8 cellular contexts compared by ENCODE assay signal in the genomic region with DNA sequence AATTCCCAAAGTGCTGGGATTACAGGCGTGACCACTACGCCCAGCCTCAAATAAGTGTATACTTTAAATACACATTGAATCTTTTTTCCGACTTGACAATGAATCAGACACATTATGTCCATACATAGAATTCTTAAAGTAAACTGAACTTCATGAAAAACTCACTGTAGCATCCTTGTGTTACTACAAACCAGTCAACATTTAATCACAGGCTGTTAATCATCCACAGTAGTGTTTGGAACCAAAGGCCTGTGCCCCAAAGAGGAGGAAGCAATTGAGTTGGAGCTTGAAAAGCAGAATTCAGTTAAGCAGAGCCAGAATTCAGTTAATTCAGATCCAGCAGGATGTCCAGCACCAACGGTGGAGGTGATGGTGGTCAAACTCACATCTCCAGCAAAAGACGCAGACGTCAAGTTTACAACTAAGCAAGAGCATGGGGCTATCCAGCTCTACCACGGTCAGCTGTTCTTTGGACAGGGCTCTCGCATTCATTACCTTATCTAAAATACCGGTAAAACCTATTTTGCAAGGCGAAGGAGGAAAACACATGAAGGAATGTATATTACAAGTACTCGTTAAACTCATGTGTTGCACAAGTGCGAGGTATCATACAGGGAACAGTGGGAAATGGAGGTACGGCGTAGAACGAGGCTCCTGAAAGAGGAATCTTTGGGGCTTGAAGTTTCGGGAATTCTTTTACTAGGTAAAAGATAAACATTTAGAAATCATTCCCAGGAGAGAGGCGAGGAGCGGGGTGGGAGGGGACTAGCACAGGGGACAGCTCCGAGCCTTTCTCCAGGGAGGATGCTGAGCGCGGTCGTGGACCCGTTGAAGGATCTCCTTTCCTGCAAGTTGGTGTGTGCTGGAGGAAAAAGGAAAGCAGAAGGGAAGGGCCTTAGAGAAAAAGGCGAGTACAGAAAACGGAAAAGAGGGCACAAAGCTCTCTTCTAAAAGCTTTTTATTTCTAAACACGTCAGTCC. TPM values are rescaled to one million over a fixed set of nuclear protein-coding genes. Genes with fewer than 3 reads are reported as not detected.
DNase-seq lines count a peak whose midpoint lies in the region; ATAC-seq and TF ChIP-seq lines count a peak whose summit lies in the region.

No MANE protein-coding gene starts in this region.

- in situ Hi-C loops in GM13977 (cut with MboI; ENCODE audit: low pct_unique_long_range_greater_than_20kb, low sequenced_read_pairs, unreplicated experiment) = no loop called here

- H3K27ac ChIP-seq in DOHH2 (ENCODE audit: low read depth, low read length) = no peak overlapping the region
- peak overlapping the region; percentile 97 to 99 for H3K27ac ChIP-seq in right atrium auricular region

- H3K4me1 Mint-ChIP-seq in activated T-helper 1 cell treated with anti-CD3 and anti-CD28 coated beads, Interleukin-12 subunit alpha, Interleukin-12 subunit beta, Interleukin-2, Interleukin-4 antibody, amounts not matched to agents 30 ng/mL and 10 ng/mL and 1 ng/mL, durations not matched to agents 14 hours and 24 hours and 36 hours (ENCODE audit: low read depth) = peaks cover 53% of the 10 kb centered on the region

- H3K4me3 ChIP-seq in DOHH2 (ENCODE audit: low read length) (peak overlapping the region; percentile 98), right atrium auricular region (peak overlapping the region; percentile 59 to 83)

- H3K4me1 ChIP-seq in DOHH2 (ENCODE audit: control insufficient read depth, low read length) = peaks cover 33% of the 10 kb centered on the region
- H3K4me1 ChIP-seq in right atrium auricular region = peaks cover 0 to 37% of the 10 kb centered on the region in 2 donors

- no peaks in the 10 kb centered on the region for H3K9me2 ChIP-seq in DOHH2 (replicated peaks; ENCODE audit: control insufficient read depth, low read length)

- H3K4me3 Mint-ChIP-seq in activated T-helper 1 cell treated with anti-CD3 and anti-CD28 coated beads, Interleukin-12 subunit alpha, Interleukin-12 subunit beta, Interleukin-2, Interleukin-4 antibody, amounts not matched to agents 30 ng/mL and 10 ng/mL and 1 ng/mL, durations not matched to agents 14 hours and 24 hours and 36 hours = peak overlapping the region; percentile 89

- H3K27me3 Mint-ChIP-seq in activated T-helper 1 cell treated with anti-CD3 and anti-CD28 coated beads, Interleukin-12 subunit alpha, Interleukin-12 subunit beta, Interleukin-2, Interleukin-4 antibody, amounts not matched to agents 30 ng/mL and 10 ng/mL and 1 ng/mL, durations not matched to agents 14 hours and 24 hours and 36 hours (ENCODE audit: insufficient read depth) = no peaks in the 10 kb centered on the region

- H3K9me3 ChIP-seq in DOHH2 (ENCODE audit: control insufficient read depth, insufficient read depth, low read length) (no peaks in the 10 kb centered on the region), right atrium auricular region (no peaks in the 10 kb centered on the region)

- intact Hi-C loops in activated T-helper 1 cell treated with anti-CD3 and anti-CD28 coated beads, Interleukin-12 subunit alpha, Interleukin-12 subunit beta, Interleukin-2, Interleukin-4 antibody, amounts not matched to agents 30 ng/mL and 10 ng/mL and 1 ng/mL, durations not matched to agents 14 hours and 24 hours and 36 hours (cut with micrococcal nuclease) = loop anchor here (2.0 to 5.0 kb wide), 6 partner anchors 15 to 1149 kb away; partner anchors contain the start of genes GALNT1 and ZNF397

- peaks cover 56% of the 10 kb centered on the region for H3K79me2 ChIP-seq in DOHH2 (ENCODE audit: control insufficient read depth, low read length)

- peak overlapping the region; percentile 98 for H3K4me2 ChIP-seq in DOHH2 (ENCODE audit: low read length)

- peaks cover 12% of the 10 kb centered on the region for H4K20me1 ChIP-seq in DOHH2 (ENCODE audit: control insufficient read depth, insufficient read depth, low read depth, low read length)

- H3K9me3 Mint-ChIP-seq in activated T-helper 1 cell treated with anti-CD3 and anti-CD28 coated beads, Interleukin-12 subunit alpha, Interleukin-12 subunit beta, Interleukin-2, Interleukin-4 antibody, amounts not matched to agents 30 ng/mL and 10 ng/mL and 1 ng/mL, durations not matched to agents 14 hours and 24 hours and 36 hours = no peaks in the 10 kb centered on the region

- no peaks in the 10 kb centered on the region for H3K27me3 ChIP-seq in DOHH2 (ENCODE audit: control insufficient read depth, low read length)
- H3K27me3 ChIP-seq in right atrium auricular region = no peaks in the 10 kb centered on the region

- TF ChIP-seq CTCF in DOHH2 (IDR thresholded peaks at IDR 0.05; ENCODE audit: low read depth, low read length, poor library complexity, severe bottlenecking) = no peak
- no peak for TF ChIP-seq CTCF in right atrium auricular region (IDR thresholded peaks at IDR 0.05)
- TF ChIP-seq CTCF in GM13977 (IDR thresholded peaks at IDR 0.05; ENCODE audit: extremely low read depth, insufficient read depth, missing control alignments) = no peak

- no peak for ATAC-seq in GM21381 (IDR thresholded peaks at IDR 0.05; ENCODE audit: unreplicated experiment)

- peak overlapping the region; percentile 91 for H3K27ac Mint-ChIP-seq in activated T-helper 1 cell treated with anti-CD3 and anti-CD28 coated beads, Interleukin-12 subunit alpha, Interleukin-12 subunit beta, Interleukin-2, Interleukin-4 antibody, amounts not matched to agents 30 ng/mL and 10 ng/mL and 1 ng/mL, durations not matched to agents 14 hours and 24 hours and 36 hours

- no peaks in the 10 kb centered on the region for H3F3A ChIP-seq in DOHH2 (ENCODE audit: control insufficient read depth, insufficient read depth)

- DNase-seq in HuH-7.5 (ENCODE audit: low spot score) (peak; percentile 15), right atrium auricular region (ENCODE audit: low spot score) (no peak), putamen (ENCODE audit: low spot score) (peak; percentile 11), GM13977 (ENCODE audit: low spot score) (no peak), NCI-H1436 treated with DMSO at 0.1 percent for 48 hours (lab: John Stamatoyannopoulos, UW) (no peak)
- no peak for DNase-seq in activated T-helper 1 cell treated with anti-CD3 and anti-CD28 coated beads, Interleukin-12 subunit alpha, Interleukin-12 subunit beta, Interleukin-2, Interleukin-4 antibody, amounts not matched to agents 30 ng/mL and 10 ng/mL and 1 ng/mL, durations not matched to agents 14 hours and 24 hours and 36 hours (ENCODE audit: low spot score)

- peaks cover 32% of the 10 kb centered on the region for H3K36me3 Mint-ChIP-seq in activated T-helper 1 cell treated with anti-CD3 and anti-CD28 coated beads, Interleukin-12 subunit alpha, Interleukin-12 subunit beta, Interleukin-2, Interleukin-4 antibody, amounts not matched to agents 30 ng/mL and 10 ng/mL and 1 ng/mL, durations not matched to agents 14 hours and 24 hours and 36 hours (ENCODE audit: low read depth)

- H3K36me3 ChIP-seq in DOHH2 (ENCODE audit: control insufficient read depth, low read length) (peaks cover 38% of the 10 kb centered on the region), right atrium auricular region (no peaks in the 10 kb centered on the region)

RNA-seq across cellular contexts. Expression of gene SLC39A6, which starts 1.0 kb away (rescaled TPM):
- 53.5 and 54.4 TPM in 2 replicates for total RNA-seq in activated T-helper 1 cell treated with anti-CD3 and anti-CD28 coated beads, Interleukin-12 subunit alpha, Interleukin-12 subunit beta, Interleukin-2, Interleukin-4 antibody, amounts not matched to agents 30 ng/mL and 10 ng/mL and 1 ng/mL, durations not matched to agents 14 hours and 24 hours and 36 hours
- total RNA-seq in right atrium auricular region = 10 to 100 TPM; 15.9 to 20.0 TPM

RNA-seq across cellular contexts. Expression of gene ELP2, which starts 1.5 kb away (rescaled TPM):
- 97.1 and 104 TPM in 2 replicates for total RNA-seq in activated T-helper 1 cell treated with anti-CD3 and anti-CD28 coated beads, Interleukin-12 subunit alpha, Interleukin-12 subunit beta, Interleukin-2, Interleukin-4 antibody, amounts not matched to agents 30 ng/mL and 10 ng/mL and 1 ng/mL, durations not matched to agents 14 hours and 24 hours and 36 hours
- total RNA-seq in right atrium auricular region = 10 to 100 TPM; 21.7 to 31.4 TPM

RNA-seq across cellular contexts. Expression of gene MOCOS, which starts 59.1 kb away (rescaled TPM):
- 0.17 and 0.47 TPM in 2 replicates for total RNA-seq in activated T-helper 1 cell treated with anti-CD3 and anti-CD28 coated beads, Interleukin-12 subunit alpha, Interleukin-12 subunit beta, Interleukin-2, Interleukin-4 antibody, amounts not matched to agents 30 ng/mL and 10 ng/mL and 1 ng/mL, durations not matched to agents 14 hours and 24 hours and 36 hours
- under 1 TPM; 0.11 to 0.51 TPM for total RNA-seq in right atrium auricular region

Comparison
In these comparisons a context has a peak if more than half of its experiments do, and no peak if none do; other contexts are left out.
1. DNase-seq: peak in HuH-7.5 (single experiment) and putamen (single experiment); none in activated T-helper 1 cell treated with anti-CD3 and anti-CD28 coated beads, Interleukin-12 subunit alpha, Interleukin-12 subunit beta, Interleukin-2, Interleukin-4 antibody, amounts not matched to agents 30 ng/mL and 10 ng/mL and 1 ng/mL, durations not matched to agents 14 hours and 24 hours and 36 hours (single experiment), right atrium auricular region (single experiment), GM13977 (single experiment) and NCI-H1436 treated with DMSO at 0.1 percent for 48 hours (single experiment).